Comparison of ENCODE assay signal across 10 cellular contexts in genomic region chr6:210778-211177, GRCh38.
"Had no signal": no experiment of that assay in that cellular context is flagged by ENCODE, and none has a peak within 500 bp of the region (broad histone marks: within the 10 kb centered on the region; RNA-seq: fewer than 3 reads in every experiment).

No MANE protein-coding gene starts in this region.

- DNase-seq: activated CD4-positive, alpha-beta T cell treated with anti-CD3 and anti-CD28 coated beads, Interleukin-2, amount 50 U/mL, for 1 hour; activated CD4-positive, CD25-positive, alpha-beta regulatory T cell; activated CD8-positive, alpha-beta memory T cell treated with anti-CD3 and anti-CD28 coated beads, Interleukin-2, amount 50 U/mL, for 48 hours; activated naive CD4-positive, alpha-beta T cell treated with anti-CD3 and anti-CD28 coated beads, Interleukin-2, amount 50 U/mL, for 16 hours; brain microvascular endothelial cell; cerebellar nuclear complex; pancreas; stimulated activated CD4-positive, alpha-beta T cell treated with anti-CD3 and anti-CD28 coated beads, Interleukin-4, amount 100 ng/mL, for 24 hours; tibial artery; uterus had no signal

- ATAC-seq: pancreas had no signal
